28 cellular contexts compared by ENCODE assay signal in genomic region chr5:16017720-16018119, GRCh38.
"Had no signal": no experiment of that assay in that cellular context is flagged by ENCODE, and none has a peak within 500 bp of the region (broad histone marks: within the 10 kb centered on the region; RNA-seq: fewer than 3 reads in every experiment).

No MANE protein-coding gene starts in this region.

- H3K27ac ChIP-seq: colonic mucosa, coronary artery, dorsolateral prefrontal cortex, epithelial cell of prostate, esophagus muscularis mucosa, esophagus squamous epithelium, foreskin keratinocyte, gastrocnemius medialis, gastroesophageal sphincter, heart left ventricle, heart right ventricle had no signal

- FAIRE-seq: colon, endometrium, endothelial cell of umbilical vein, frontal cortex had no signal

- ATAC-seq: effector memory CD8-positive, alpha-beta T cell; esophagus mucosa; foreskin keratinocyte; gastrocnemius medialis; gastroesophageal sphincter; heart left ventricle; heart right ventricle had no signal

- H3K4me3 ChIP-seq: colonic mucosa, coronary artery, dorsolateral prefrontal cortex, esophagus muscularis mucosa, esophagus squamous epithelium, gastrocnemius medialis, gastroesophageal sphincter, heart left ventricle, heart right ventricle had no signal

- H3K27me3 ChIP-seq: colonic mucosa, dorsolateral prefrontal cortex, esophagus muscularis mucosa, esophagus squamous epithelium, foreskin keratinocyte, gastrocnemius medialis, gastroesophageal sphincter, heart left ventricle, heart right ventricle had no signal

- DNase-seq: colonic mucosa; cortex of kidney; dermis blood vessel endothelial cell; dorsolateral prefrontal cortex; effector CD4-positive, alpha-beta T cell; effector CD8-positive, alpha-beta T cell; effector memory CD4-positive, alpha-beta T cell; effector memory CD8-positive, alpha-beta T cell; endodermal cell; erythroblast; esophagus squamous epithelium; foreskin fibroblast; foreskin keratinocyte; foreskin melanocyte; gastrocnemius medialis; glutamatergic neuron; head of caudate nucleus; heart left ventricle; heart right ventricle had no signal

- H3K4me1 ChIP-seq: colonic mucosa, esophagus muscularis mucosa, esophagus squamous epithelium, foreskin keratinocyte, gastrocnemius medialis, gastroesophageal sphincter, heart left ventricle, heart right ventricle had no signal

- H3K9me3 ChIP-seq: colonic mucosa, esophagus muscularis mucosa, esophagus squamous epithelium, gastrocnemius medialis had no signal

- H3K36me3 ChIP-seq: colonic mucosa, esophagus muscularis mucosa, esophagus squamous epithelium, gastrocnemius medialis, gastroesophageal sphincter, heart left ventricle, heart right ventricle had no signal
